ENCODE assay signal across 15 cellular contexts in the genomic region with DNA sequence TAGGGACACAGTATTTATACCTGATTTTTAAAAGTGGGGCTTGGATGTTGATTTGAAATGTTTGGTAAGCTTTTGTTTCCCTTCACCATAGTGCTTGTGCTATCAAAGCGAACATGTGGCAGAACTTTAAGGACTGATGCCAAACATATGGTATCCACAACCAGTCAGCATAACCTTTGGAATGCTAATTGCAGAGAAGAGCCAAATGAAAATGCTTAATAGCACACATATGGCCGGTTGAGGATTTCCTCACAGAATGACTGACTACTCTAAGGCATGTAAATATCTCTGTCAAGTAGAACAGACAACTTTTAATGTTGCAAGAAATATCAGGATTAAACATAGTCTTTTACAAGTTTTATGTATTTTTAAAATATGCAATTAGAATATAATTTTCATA.
DNase-seq lines count a peak whose midpoint lies in the region; ATAC-seq and TF ChIP-seq lines count a peak whose summit lies in the region.
"Had no signal": no experiment of that assay in that cellular context is flagged by ENCODE, and none has a peak within 500 bp of the region (broad histone marks: within the 10 kb centered on the region; RNA-seq: fewer than 3 reads in every experiment).

No MANE protein-coding gene starts in this region.

- no peaks in the 10 kb centered on the region for H3K9me3 Mint-ChIP-seq in osteocyte (ENCODE audit: unreplicated experiment)
- H3K9me3 Mint-ChIP-seq: CD8-positive, alpha-beta T cell had no signal

- no peak overlapping the region for H3K4me3 Mint-ChIP-seq in osteocyte (ENCODE audit: unreplicated experiment)
- H3K4me3 Mint-ChIP-seq: CD8-positive, alpha-beta T cell; IgD-negative memory B cell had no signal

- H3K36me3 Mint-ChIP-seq in osteocyte (ENCODE audit: unreplicated experiment) = no peaks in the 10 kb centered on the region
- H3K36me3 Mint-ChIP-seq: CD8-positive, alpha-beta T cell; IgD-negative memory B cell had no signal

- no peak for ATAC-seq in HG03025 (IDR thresholded peaks at IDR 0.05; ENCODE audit: low FRiP score, unreplicated experiment)
- no peak for ATAC-seq in HG02763 (IDR thresholded peaks at IDR 0.05; ENCODE audit: unreplicated experiment)
- ATAC-seq in GM19035 (IDR thresholded peaks at IDR 0.05; ENCODE audit: unreplicated experiment) = no peak
- ATAC-seq: CD8-positive, alpha-beta T cell; heart right ventricle had no signal

- peak; percentile 5 for DNase-seq in Daoy (ENCODE audit: low read depth)
- DNase-seq in NCI-H524 (lab: John Stamatoyannopoulos, UW) = peak; percentile 51 to 85
- peak; percentile 30 for DNase-seq in epidermal melanocyte (ENCODE audit: insufficient read length, low spot score)
- DNase-seq in osteocyte (ENCODE audit: extremely low spot score, unreplicated experiment) = no peak
- DNase-seq in inferior parietal cortex (ENCODE audit: extremely low spot score) = no peak
- DNase-seq: activated naive CD4-positive, alpha-beta T cell; CD8-positive, alpha-beta T cell; heart right ventricle; NCI-H1092 treated with DMSO at 0.1 percent for 48 hours; NCI-H2227 treated with DMSO at 0.1 percent for 48 hours; stimulated activated CD4-positive, alpha-beta T cell treated with anti-CD3 and anti-CD28 coated beads, Interleukin-2, amount 100 ng/mL, for 48 hours had no signal

- peak overlapping the region; percentile 23 for H3K27ac Mint-ChIP-seq in osteocyte (ENCODE audit: unreplicated experiment)
- H3K27ac Mint-ChIP-seq: CD8-positive, alpha-beta T cell; IgD-negative memory B cell had no signal

- TF ChIP-seq CTCF in osteocyte (IDR thresholded peaks at IDR 0.05) = no peak

- H3K27me3 Mint-ChIP-seq in osteocyte (ENCODE audit: unreplicated experiment) = no peaks in the 10 kb centered on the region
- H3K27me3 Mint-ChIP-seq: IgD-negative memory B cell had no signal

- peaks cover 24% of the 10 kb centered on the region for H3K4me1 Mint-ChIP-seq in osteocyte (ENCODE audit: unreplicated experiment)
- H3K4me1 Mint-ChIP-seq: IgD-negative memory B cell had no signal

Comparison
In these comparisons a context has a peak if more than half of its experiments do, and no peak if none do; other contexts are left out.
1. DNase-seq: peak in Daoy (single experiment), NCI-H524 (2 of 2) and epidermal melanocyte (single experiment); none in osteocyte (single experiment) and inferior parietal cortex (single experiment).